Comparison of ENCODE assay signal across 8 cellular contexts in genomic region chr2:3223080-3223923, GRCh38.
A peak's percentile ranks its signal among the peaks of the same experiment; 100 is the strongest.
DNase-seq lines count a peak whose midpoint lies in the region; ATAC-seq and TF ChIP-seq lines count a peak whose summit lies in the region.

No MANE protein-coding gene starts in this region.

- H3K27ac ChIP-seq in right lobe of liver (no peak overlapping the region), upper lobe of right lung (no peak overlapping the region)

- DNase-seq in activated T-cell treated with anti-CD3 and anti-CD28 coated beads for 24 hours (ENCODE audit: low read depth) (peak; percentile 87), right lobe of liver (peak in 1 of 3 donors; percentile 39), upper lobe of right lung (no peak), GF-D8 (lab: John Stamatoyannopoulos, UW) (no peak), NCI-H2081 treated with DMSO at 0.1 percent for 48 hours (lab: John Stamatoyannopoulos, UW) (no peak), COLO829 (ENCODE audit: low spot score) (no peak)

- TF ChIP-seq POLR2A in right lobe of liver (IDR thresholded peaks at IDR 0.05) = no peak

- ATAC-seq in GM19372 (IDR thresholded peaks at IDR 0.05; ENCODE audit: low read depth, unreplicated experiment) (peak; percentile 87), HG03432 (IDR thresholded peaks at IDR 0.05; ENCODE audit: unreplicated experiment) (peak; percentile 97), right lobe of liver (peak; percentile 35 to 75 (median 44)), upper lobe of right lung (peak; percentile 16)

- H3K27me3 ChIP-seq in right lobe of liver = no peaks in the 10 kb centered on the region
- H3K27me3 ChIP-seq in upper lobe of right lung = no peaks in the 10 kb centered on the region

- intact Hi-C loops in right lobe of liver (cut with DNase I) (no loop called here), upper lobe of right lung (cut with DNase I) (no loop called here)

- 54% methylated on average over 12 of the region's 18 CpGs for WGBS in right lobe of liver (ENCODE audit: insufficient coverage, low coverage, low lambda C conversion rate, missing lambda C conversion rate)

- H3K4me3 ChIP-seq in right lobe of liver (no peak overlapping the region), upper lobe of right lung (no peak overlapping the region)

- no peak for TF ChIP-seq CTCF in right lobe of liver (IDR thresholded peaks at IDR 0.05)
- TF ChIP-seq CTCF in upper lobe of right lung (IDR thresholded peaks at IDR 0.05) = no peak

- H3K9me3 ChIP-seq in right lobe of liver (no peaks in the 10 kb centered on the region), upper lobe of right lung (no peaks in the 10 kb centered on the region)

- H3K4me1 ChIP-seq in right lobe of liver (no peaks in the 10 kb centered on the region), upper lobe of right lung (no peaks in the 10 kb centered on the region)

- H3K36me3 ChIP-seq in right lobe of liver (no peaks in the 10 kb centered on the region), upper lobe of right lung (no peaks in the 10 kb centered on the region)

Comparison
In these comparisons a context has a peak if more than half of its experiments do, and no peak if none do; other contexts are left out.
1. ATAC-seq: peak in every context shown above with its lines; median percentile 97 in HG03432; 87 in GM19372; 44 in right lobe of liver; 16 in upper lobe of right lung.